ENCODE assay signal across 23 cellular contexts in the genomic region with DNA sequence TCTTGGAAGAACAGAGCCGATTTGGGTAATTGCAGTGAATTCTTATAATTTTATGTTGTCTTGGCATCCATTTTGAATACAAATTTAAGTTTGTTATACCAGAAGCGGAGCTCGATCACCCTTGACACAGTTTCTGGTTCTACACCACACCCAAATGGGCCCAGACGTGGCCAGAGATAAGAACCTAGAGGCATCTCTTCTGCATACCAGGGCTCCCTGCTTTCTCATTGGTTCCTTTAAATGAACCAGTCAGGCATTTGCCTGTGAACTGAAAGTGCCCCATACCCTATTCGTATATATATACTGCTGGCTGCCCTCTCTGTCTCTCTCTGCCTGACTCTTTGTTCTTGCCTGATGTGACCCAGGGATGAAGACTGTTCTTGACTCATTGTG. TPM values are rescaled to one million over a fixed set of nuclear protein-coding genes. Genes with fewer than 3 reads are reported as not detected.
DNase-seq lines count a peak whose midpoint lies in the region; ATAC-seq and TF ChIP-seq lines count a peak whose summit lies in the region.
"Had no signal": no experiment of that assay in that cellular context is flagged by ENCODE, and none has a peak within 500 bp of the region (broad histone marks: within the 10 kb centered on the region; RNA-seq: fewer than 3 reads in every experiment).

No MANE protein-coding gene starts in this region.

- TF ChIP-seq CTCF in neural cell (IDR thresholded peaks at IDR 0.05; ENCODE audit: poor library complexity, severe bottlenecking) (no peak), BE2C (IDR thresholded peaks at IDR 0.05; ENCODE audit: low read depth, low read length) (no peak)

- no peak for TF ChIP-seq EP300 in neural cell (conservative IDR thresholded peaks at IDR 0.05; ENCODE audit: poor library complexity, severe bottlenecking)

- ATAC-seq in activated T-cell treated with anti-CD3 and anti-CD28 coated beads, Interleukin-2, amount 50 U/mL, for 72 hours (replicated peaks in 1 of 2) = no peak
- no peak for ATAC-seq in GM21390 (IDR thresholded peaks at IDR 0.05; ENCODE audit: unreplicated experiment)
- ATAC-seq: A549, HepG2, Panc1 had no signal

- no peaks in the 10 kb centered on the region for H3K36me3 Mint-ChIP-seq in activated T-cell treated with anti-CD3 and anti-CD28 coated beads, Interleukin-2, amount 50 U/mL, for 72 hours (ENCODE audit: insufficient read depth in 2 of 2)
- H3K36me3 Mint-ChIP-seq in activated T-cell treated with anti-CD3 and anti-CD28 coated beads, Interleukin-2, amount 50 U/mL, for 24 hours (ENCODE audit: low read depth) = no peaks in the 10 kb centered on the region
- H3K36me3 Mint-ChIP-seq: CD4-positive, alpha-beta memory T cell had no signal

- no peak overlapping the region for H3K4me2 ChIP-seq in neural cell (ENCODE audit: low read length)
- H3K4me2 ChIP-seq: A549 had no signal

- H3K9ac ChIP-seq in neural cell (ENCODE audit: low read length) = peak overlapping the region; percentile 13

- no peak for DNase-seq in activated T-cell treated with anti-CD3 and anti-CD28 coated beads, Interleukin-2, amount 50 U/mL, for 72 hours
- DNase-seq in activated T-cell treated with anti-CD3 and anti-CD28 coated beads, Interleukin-2, amount 50 U/mL, for 24 hours = no peak
- DNase-seq in OCI-M1 (lab: John Stamatoyannopoulos, UW) (peak; percentile 74), BE2C (no peak), T1000 (lab: John Stamatoyannopoulos, UW) (no peak)
- DNase-seq: AML-193; C1 segment of cervical spinal cord; Caco-2; CD4-positive, alpha-beta memory T cell; DND-41; MV-4-11; NCI-H1105; NCI-H1436 treated with DMSO at 0.1 percent for 48 hours; NCI-H2029; SHP77; SW 1271 had no signal

- H3K9me2 ChIP-seq in neural cell (ENCODE audit: insufficient read depth, low read length) = no peaks in the 10 kb centered on the region

- peaks cover 3% of the 10 kb centered on the region for H3K79me2 ChIP-seq in neural cell (replicated peaks; ENCODE audit: insufficient read depth, low read length)

- H3K27me3 ChIP-seq in neural cell (ENCODE audit: insufficient read depth, low read depth, low read length) (no peaks in the 10 kb centered on the region), BE2C (no peaks in the 10 kb centered on the region)

- H3K4me3 Mint-ChIP-seq in activated T-cell treated with anti-CD3 and anti-CD28 coated beads, Interleukin-2, amount 50 U/mL, for 72 hours = peak overlapping the region; percentile 68 to 76
- H3K4me3 Mint-ChIP-seq in activated T-cell treated with anti-CD3 and anti-CD28 coated beads, Interleukin-2, amount 50 U/mL, for 24 hours = no peak overlapping the region
- H3K4me3 Mint-ChIP-seq: CD4-positive, alpha-beta memory T cell; T-helper 1 cell treated with Interleukin-12 subunit alpha and Interleukin-12 subunit beta and Interleukin-4 antibody, amounts not matched to agents 30 μg/mL and 1 μg/mL, for 36 hours had no signal

- no peak for TF ChIP-seq RAD21 in neural cell (conservative IDR thresholded peaks at IDR 0.05)

- H3K9me3 ChIP-seq in neural cell (ENCODE audit: low read length) = no peaks in the 10 kb centered on the region
- H3K9me3 ChIP-seq in BE2C = no peaks in the 10 kb centered on the region
- H3K9me3 ChIP-seq: A549, Caco-2 had no signal

- no peaks in the 10 kb centered on the region for H3K9me3 Mint-ChIP-seq in activated T-cell treated with anti-CD3 and anti-CD28 coated beads, Interleukin-2, amount 50 U/mL, for 72 hours
- no peaks in the 10 kb centered on the region for H3K9me3 Mint-ChIP-seq in activated T-cell treated with anti-CD3 and anti-CD28 coated beads, Interleukin-2, amount 50 U/mL, for 24 hours
- H3K9me3 Mint-ChIP-seq: CD4-positive, alpha-beta memory T cell; T-helper 1 cell treated with Interleukin-12 subunit alpha and Interleukin-12 subunit beta and Interleukin-4 antibody, amounts not matched to agents 30 μg/mL and 1 μg/mL, for 36 hours had no signal

- peaks cover 33% of the 10 kb centered on the region for H3K27me3 Mint-ChIP-seq in activated T-cell treated with anti-CD3 and anti-CD28 coated beads, Interleukin-2, amount 50 U/mL, for 72 hours (ENCODE audit: low read depth)
- peaks cover 13% of the 10 kb centered on the region for H3K27me3 Mint-ChIP-seq in activated T-cell treated with anti-CD3 and anti-CD28 coated beads, Interleukin-2, amount 50 U/mL, for 24 hours

- peak overlapping the region; percentile 62 for H3K27ac ChIP-seq in neural cell (ENCODE audit: low read length)
- H3K27ac ChIP-seq: A549, RWPE1 had no signal

- peaks cover 30% of the 10 kb centered on the region for H3K4me1 Mint-ChIP-seq in activated T-cell treated with anti-CD3 and anti-CD28 coated beads, Interleukin-2, amount 50 U/mL, for 72 hours (ENCODE audit: low read depth)
- peaks cover 7% of the 10 kb centered on the region for H3K4me1 Mint-ChIP-seq in activated T-cell treated with anti-CD3 and anti-CD28 coated beads, Interleukin-2, amount 50 U/mL, for 24 hours (ENCODE audit: low read depth)
- H3K4me1 Mint-ChIP-seq: CD4-positive, alpha-beta memory T cell had no signal

- peak overlapping the region; percentile 98 for H3K27ac Mint-ChIP-seq in activated T-cell treated with anti-CD3 and anti-CD28 coated beads, Interleukin-2, amount 50 U/mL, for 72 hours
- H3K27ac Mint-ChIP-seq in activated T-cell treated with anti-CD3 and anti-CD28 coated beads, Interleukin-2, amount 50 U/mL, for 24 hours = no peak overlapping the region
- H3K27ac Mint-ChIP-seq: CD4-positive, alpha-beta memory T cell; T-helper 1 cell treated with Interleukin-12 subunit alpha and Interleukin-12 subunit beta and Interleukin-4 antibody, amounts not matched to agents 30 μg/mL and 1 μg/mL, for 36 hours had no signal

- H2AFZ ChIP-seq in neural cell (ENCODE audit: low read depth, low read length) = no peak overlapping the region

- H3K4me3 ChIP-seq in neural cell (ENCODE audit: low read length) (no peak overlapping the region), BE2C (ENCODE audit: low read depth, low read length) (no peak overlapping the region)
- H3K4me3 ChIP-seq: A549 had no signal

- no peaks in the 10 kb centered on the region for H3K4me1 ChIP-seq in BE2C
- H3K4me1 ChIP-seq: A549, Caco-2 had no signal

- no peaks in the 10 kb centered on the region for H3K36me3 ChIP-seq in neural cell (ENCODE audit: insufficient read depth, low read length)
- H3K36me3 ChIP-seq in BE2C = no peaks in the 10 kb centered on the region

- peaks cover 11% of the 10 kb centered on the region for H3F3A ChIP-seq in neural cell (ENCODE audit: insufficient read depth, low read length, poor library complexity, severe bottlenecking)

- no peaks in the 10 kb centered on the region for H4K20me1 ChIP-seq in neural cell (ENCODE audit: insufficient read depth)

TF ChIP-seq in neural cell, 6 proteins besides CTCF, POLR2A, EP300 and RAD21:
- TF ChIP-seq MXI1 (conservative IDR thresholded peaks at IDR 0.05; ENCODE audit: poor library complexity, severe bottlenecking) = no peak
- TF ChIP-seq POLR2AphosphoS5 (IDR thresholded peaks at IDR 0.05) = no peak
- TF ChIP-seq, protein P1, sequence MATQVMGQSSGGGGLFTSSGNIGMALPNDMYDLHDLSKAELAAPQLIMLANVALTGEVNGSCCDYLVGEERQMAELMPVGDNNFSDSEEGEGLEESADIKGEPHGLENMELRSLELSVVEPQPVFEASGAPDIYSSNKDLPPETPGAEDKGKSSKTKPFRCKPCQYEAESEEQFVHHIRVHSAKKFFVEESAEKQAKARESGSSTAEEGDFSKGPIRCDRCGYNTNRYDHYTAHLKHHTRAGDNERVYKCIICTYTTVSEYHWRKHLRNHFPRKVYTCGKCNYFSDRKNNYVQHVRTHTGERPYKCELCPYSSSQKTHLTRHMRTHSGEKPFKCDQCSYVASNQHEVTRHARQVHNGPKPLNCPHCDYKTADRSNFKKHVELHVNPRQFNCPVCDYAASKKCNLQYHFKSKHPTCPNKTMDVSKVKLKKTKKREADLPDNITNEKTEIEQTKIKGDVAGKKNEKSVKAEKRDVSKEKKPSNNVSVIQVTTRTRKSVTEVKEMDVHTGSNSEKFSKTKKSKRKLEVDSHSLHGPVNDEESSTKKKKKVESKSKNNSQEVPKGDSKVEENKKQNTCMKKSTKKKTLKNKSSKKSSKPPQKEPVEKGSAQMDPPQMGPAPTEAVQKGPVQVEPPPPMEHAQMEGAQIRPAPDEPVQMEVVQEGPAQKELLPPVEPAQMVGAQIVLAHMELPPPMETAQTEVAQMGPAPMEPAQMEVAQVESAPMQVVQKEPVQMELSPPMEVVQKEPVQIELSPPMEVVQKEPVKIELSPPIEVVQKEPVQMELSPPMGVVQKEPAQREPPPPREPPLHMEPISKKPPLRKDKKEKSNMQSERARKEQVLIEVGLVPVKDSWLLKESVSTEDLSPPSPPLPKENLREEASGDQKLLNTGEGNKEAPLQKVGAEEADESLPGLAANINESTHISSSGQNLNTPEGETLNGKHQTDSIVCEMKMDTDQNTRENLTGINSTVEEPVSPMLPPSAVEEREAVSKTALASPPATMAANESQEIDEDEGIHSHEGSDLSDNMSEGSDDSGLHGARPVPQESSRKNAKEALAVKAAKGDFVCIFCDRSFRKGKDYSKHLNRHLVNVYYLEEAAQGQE (IDR thresholded peaks at IDR 0.05; ENCODE audit: borderline replicate concordance) = no peak
- no peak for TF ChIP-seq EZH2 (IDR thresholded peaks at IDR 0.05; ENCODE audit: borderline replicate concordance, insufficient read depth, low read length, poor library complexity, severe bottlenecking)
- no peak for TF ChIP-seq TAF1 (IDR thresholded peaks at IDR 0.05; ENCODE audit: low read depth)
- TF ChIP-seq SMC3 (conservative IDR thresholded peaks at IDR 0.05; ENCODE audit: poor library complexity) = no peak

RNA-seq across cellular contexts. Expression of a gene that starts 35.0 kb away (rescaled TPM):
- 10 to 100 TPM; 23.2 to 42.1 TPM for total RNA-seq in activated T-cell treated with anti-CD3 and anti-CD28 coated beads, Interleukin-2, amount 50 U/mL, for 72 hours
- polyA plus RNA-seq in neural cell = 79.3 and 102 TPM in 2 replicates
- 104 and 110 TPM in 2 replicates for polyA minus RNA-seq in neural cell
- 54.5 TPM for polyA plus RNA-seq in BE2C (2012; ENCODE audit: insufficient read depth, insufficient read length, low read depth)

RNA-seq across cellular contexts. Expression of a gene that starts 35.2 kb away (rescaled TPM):
- total RNA-seq in activated T-cell treated with anti-CD3 and anti-CD28 coated beads, Interleukin-2, amount 50 U/mL, for 72 hours = 10 to 100 TPM; 29.2 to 31.1 TPM
- polyA plus RNA-seq in neural cell = 41.4 and 49.4 TPM in 2 replicates
- 74.5 and 86.9 TPM in 2 replicates for polyA minus RNA-seq in neural cell
- 20.3 TPM for polyA plus RNA-seq in BE2C (2012; ENCODE audit: insufficient read depth, insufficient read length, low read depth)
